8 cellular contexts compared by ENCODE assay signal in genomic region chr20:3796477-3797225, GRCh38. TPM values are rescaled to one million over a fixed set of nuclear protein-coding genes. Genes with fewer than 3 reads are reported as not detected.
A peak's percentile ranks its signal among the peaks of the same experiment; 100 is the strongest.
DNase-seq lines count a peak whose midpoint lies in the region; ATAC-seq and TF ChIP-seq lines count a peak whose summit lies in the region.

No MANE protein-coding gene starts in this region.

- TF ChIP-seq CTCF in Peyer's patch (IDR thresholded peaks at IDR 0.05), result no peak
- TF ChIP-seq CTCF in prostate gland (IDR thresholded peaks at IDR 0.05), result no peak

- intact Hi-C loops in prostate gland (cut with DNase I), result no loop called here

- no peak for TF ChIP-seq POLR2A in Peyer's patch (IDR thresholded peaks at IDR 0.05)
- no peak for TF ChIP-seq POLR2A in prostate gland (IDR thresholded peaks at IDR 0.05)

- H3K36me3 Mint-ChIP-seq in stimulated activated naive CD8-positive, alpha-beta T cell treated with anti-CD3 and anti-CD28 coated beads, Interleukin-15, Interleukin-2, amounts not matched to agents 100 ng/mL and 50 ng/mL, for 24 hours (ENCODE audit: low read depth), result peaks cover 23% of the 10 kb centered on the region

- H3K4me3 ChIP-seq in Peyer's patch (peak overlapping the region; percentile 52 to 85 (median 74)), prostate gland (peak overlapping the region; percentile 57 to 66)

- H3K27ac ChIP-seq in Peyer's patch (peak overlapping the region; percentile 96 to 97 (median 96)), prostate gland (peak overlapping the region; percentile 91 to 96)

- H3K4me1 Mint-ChIP-seq in stimulated activated naive CD8-positive, alpha-beta T cell treated with anti-CD3 and anti-CD28 coated beads, Interleukin-15, Interleukin-2, amounts not matched to agents 100 ng/mL and 50 ng/mL, for 24 hours (ENCODE audit: low read depth), result peaks cover 57% of the 10 kb centered on the region

- H3K27ac Mint-ChIP-seq in stimulated activated naive CD8-positive, alpha-beta T cell treated with anti-CD3 and anti-CD28 coated beads, Interleukin-15, Interleukin-2, amounts not matched to agents 100 ng/mL and 50 ng/mL, for 24 hours, result peak overlapping the region; percentile 89

- H3K4me3 Mint-ChIP-seq in stimulated activated naive CD8-positive, alpha-beta T cell treated with anti-CD3 and anti-CD28 coated beads, Interleukin-15, Interleukin-2, amounts not matched to agents 100 ng/mL and 50 ng/mL, for 24 hours, result peak overlapping the region; percentile 91

- no peaks in the 10 kb centered on the region for H3K27me3 Mint-ChIP-seq in stimulated activated naive CD8-positive, alpha-beta T cell treated with anti-CD3 and anti-CD28 coated beads, Interleukin-15, Interleukin-2, amounts not matched to agents 100 ng/mL and 50 ng/mL, for 24 hours

- no peak for ATAC-seq in stimulated activated naive CD8-positive, alpha-beta T cell treated with anti-CD3 and anti-CD28 coated beads, Interleukin-15, Interleukin-2, amounts not matched to agents 100 U/mL and 50 U/mL, for 24 hours
- ATAC-seq in esophagus mucosa (peak; percentile 8), HG02763 (IDR thresholded peaks at IDR 0.05; ENCODE audit: unreplicated experiment) (no peak), HG03039 (IDR thresholded peaks at IDR 0.05; ENCODE audit: unreplicated experiment) (no peak)

- WGBS in prostate gland, result 44% methylated on average over 10 of the region's 33 CpGs

- H3K9me3 ChIP-seq in Peyer's patch, result no peaks in the 10 kb centered on the region
- H3K9me3 ChIP-seq in prostate gland, result no peaks in the 10 kb centered on the region

- H3K27me3 ChIP-seq in Peyer's patch (no peaks in the 10 kb centered on the region), prostate gland (replicated peaks; ENCODE audit: insufficient read depth) (no peaks in the 10 kb centered on the region)

- peaks cover 16 to 43% (median 36%) of the 10 kb centered on the region in 4 donors for H3K4me1 ChIP-seq in Peyer's patch
- H3K4me1 ChIP-seq in prostate gland (replicated peaks), result no peaks in the 10 kb centered on the region

- H3K36me3 ChIP-seq in Peyer's patch (peaks cover 0 to 14% (median 0%) of the 10 kb centered on the region in 3 donors), prostate gland (no peaks in the 10 kb centered on the region)

- no peaks in the 10 kb centered on the region for H3K9me3 Mint-ChIP-seq in stimulated activated naive CD8-positive, alpha-beta T cell treated with anti-CD3 and anti-CD28 coated beads, Interleukin-15, Interleukin-2, amounts not matched to agents 100 ng/mL and 50 ng/mL, for 24 hours

- DNase-seq in stimulated activated naive CD8-positive, alpha-beta T cell treated with anti-CD3 and anti-CD28 coated beads, Interleukin-15, Interleukin-2, amounts not matched to agents 100 U/mL and 50 U/mL, for 24 hours, result no peak
- DNase-seq in Peyer's patch (no peak), prostate gland (ENCODE audit: low spot score) (no peak)
- no peak for DNase-seq in stimulated activated CD4-positive, alpha-beta T cell treated with anti-CD3 and anti-CD28 coated beads, Interleukin-4, amount 100 ng/mL, for 24 hours

RNA-seq across cellular contexts. Expression of gene CDC25B, which starts 0.5 kb away (rescaled TPM):
- total RNA-seq in Peyer's patch (100 to 1,000 TPM in 1 of 4 donors, 10 to 100 TPM in 3; 14.2 to 202 (median 34.1) TPM), esophagus mucosa (42.5 TPM), prostate gland (10 to 100 TPM in 1 of 2 donors, 1 to 10 TPM in 1; 8.7 to 25.6 TPM)

RNA-seq across cellular contexts. Expression of gene CENPB, which starts 10.1 kb away (rescaled TPM):
- total RNA-seq in Peyer's patch (10 to 100 TPM; 39.8 to 61.9 (median 47.0) TPM), esophagus mucosa (50.8 TPM), prostate gland (10 to 100 TPM; 76.6 to 86.9 TPM)

RNA-seq across cellular contexts. Expression of gene SPEF1, which starts 15.4 kb away (rescaled TPM):
- not detected for total RNA-seq in Peyer's patch
- total RNA-seq in esophagus mucosa, result not detected
- total RNA-seq in prostate gland, result 1 to 10 TPM in 1 of 2 donors, not detected in 1; 1.6 TPM

RNA-seq across cellular contexts. Expression of gene AP5S1, which starts 23.7 kb away (rescaled TPM):
- 10 to 100 TPM; 11.6 to 26.4 (median 22.5) TPM for total RNA-seq in Peyer's patch
- 10.7 TPM for total RNA-seq in esophagus mucosa
- 10 to 100 TPM; 21.1 to 28.0 TPM for total RNA-seq in prostate gland

RNA-seq across cellular contexts. Expression of gene ADISSP, which starts 29.1 kb away (rescaled TPM):
- total RNA-seq in Peyer's patch, result 10 to 100 TPM in 2 of 4 donors, 1 to 10 TPM in 2; 7.4 to 13.2 (median 10.2) TPM
- total RNA-seq in esophagus mucosa, result 29.1 TPM
- 10 to 100 TPM; 11.8 to 14.6 TPM for total RNA-seq in prostate gland
